Comparison of ENCODE assay signal across 32 cellular contexts in the genomic region with DNA sequence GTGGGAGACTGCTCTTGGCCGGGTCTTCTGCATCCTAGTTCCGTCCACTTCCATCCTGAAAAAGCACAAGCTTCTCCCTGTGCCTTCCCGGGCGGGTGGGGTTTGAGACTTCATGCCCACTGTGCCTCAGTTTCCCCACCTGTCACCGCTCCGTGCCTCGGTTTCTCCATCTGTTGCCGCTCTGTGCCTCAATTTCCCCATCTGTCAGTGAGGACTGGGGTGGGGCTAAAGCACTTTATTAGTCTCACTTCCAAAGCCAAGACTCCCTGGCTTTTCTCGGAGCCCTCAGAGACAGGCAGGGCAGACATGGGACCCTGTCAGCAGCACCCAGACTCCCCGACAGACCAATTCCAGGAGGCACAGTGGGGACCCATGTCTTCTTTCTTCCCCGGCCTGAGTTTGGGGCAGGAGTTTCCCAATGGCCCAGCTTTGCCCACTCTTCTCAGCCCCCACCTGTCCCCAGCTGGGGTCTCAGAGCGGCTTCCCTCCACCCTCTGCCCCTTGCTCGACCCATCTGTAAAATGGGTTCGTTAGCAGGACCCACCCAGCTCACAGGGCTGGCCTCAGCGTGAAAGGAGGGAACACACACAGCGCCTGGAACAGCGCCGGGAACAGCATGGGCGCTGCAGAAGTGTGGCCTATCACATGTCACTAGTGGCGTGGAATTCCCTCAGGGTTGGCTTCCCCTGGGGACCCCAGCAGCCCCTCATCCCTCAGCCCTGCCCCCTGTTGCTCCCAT. TPM values are rescaled to one million over a fixed set of nuclear protein-coding genes. Genes with fewer than 3 reads are reported as not detected.
"Had no signal": no experiment of that assay in that cellular context is flagged by ENCODE, and none has a peak within 500 bp of the region (broad histone marks: within the 10 kb centered on the region; RNA-seq: fewer than 3 reads in every experiment).

No MANE protein-coding gene starts in this region.

- H3K4me3 ChIP-seq: body of pancreas, sigmoid colon, upper lobe of left lung had no signal

- DNase-seq: activated CD4-positive, alpha-beta T cell treated with anti-CD3 and anti-CD28 coated beads for 4 hours; activated CD4-positive, alpha-beta T cell treated with anti-CD3 and anti-CD28 coated beads, Interleukin-2, amount 50 U/mL, for 4 hours; activated CD8-positive, alpha-beta memory T cell treated with anti-CD3 and anti-CD28 coated beads for 24 hours; activated effector memory CD4-positive, alpha-beta T cell treated with Interleukin-2 at 50 U/mL for 16 hours; activated naive CD4-positive, alpha-beta T cell treated with Interleukin-2 at 50 U/mL for 16 hours; aorta; body of pancreas; cortex of kidney; foreskin fibroblast; head of caudate nucleus; hypothalamus; immature natural killer cell; kidney; midbrain; naive thymus-derived CD8-positive, alpha-beta T cell; sigmoid colon; small intestine; stimulated activated CD4-positive, alpha-beta T cell treated with anti-CD3 and anti-CD28 coated beads, Interleukin-4, amount 100 ng/mL, for 24 hours; stimulated activated naive CD8-positive, alpha-beta T cell treated with anti-CD3 and anti-CD28 coated beads, Interleukin-15, amount 100 ng/mL, for 72 hours; substantia nigra; upper lobe of left lung had no signal

- H3K4me3 Mint-ChIP-seq: activated naive CD8-positive, alpha-beta T cell; immature natural killer cell; neural crest cell; stimulated activated effector memory CD8-positive, alpha-beta T cell treated with anti-CD3 and anti-CD28 coated beads, Interleukin-12 subunit alpha, Interleukin-12 subunit beta, amount 100 ng/mL, for 72 hours; stimulated activated naive CD8-positive, alpha-beta T cell treated with anti-CD3 and anti-CD28 coated beads, Interleukin-15, amount 100 ng/mL, for 72 hours had no signal

- H3K27me3 Mint-ChIP-seq: activated naive CD8-positive, alpha-beta T cell; naive thymus-derived CD8-positive, alpha-beta T cell had no signal

- H3K27ac ChIP-seq: body of pancreas, sigmoid colon, VCaP had no signal

- H3K36me3 ChIP-seq: sigmoid colon, upper lobe of left lung had no signal

- H3K9me3 Mint-ChIP-seq: immature natural killer cell; naive thymus-derived CD8-positive, alpha-beta T cell; neural crest cell; stimulated activated effector memory CD8-positive, alpha-beta T cell treated with anti-CD3 and anti-CD28 coated beads, Interleukin-12 subunit alpha, Interleukin-12 subunit beta, amount 100 ng/mL, for 72 hours; stimulated activated naive CD8-positive, alpha-beta T cell treated with anti-CD3 and anti-CD28 coated beads, Interleukin-15, amount 100 ng/mL, for 72 hours had no signal

- ATAC-seq: body of pancreas; esophagus mucosa; left colon; naive thymus-derived CD8-positive, alpha-beta T cell; stimulated activated effector memory CD8-positive, alpha-beta T cell treated with anti-CD3 and anti-CD28 coated beads, Interleukin-12 subunit alpha, Interleukin-12 subunit beta, amount 100 ng/mL, for 72 hours; stimulated activated naive CD8-positive, alpha-beta T cell treated with anti-CD3 and anti-CD28 coated beads, Interleukin-15, amount 100 ng/mL, for 72 hours had no signal

- H3K9me3 ChIP-seq: body of pancreas, sigmoid colon, upper lobe of left lung had no signal

- H3K27ac Mint-ChIP-seq: activated naive CD8-positive, alpha-beta T cell; progenitor cell of endocrine pancreas; stimulated activated effector memory CD8-positive, alpha-beta T cell treated with anti-CD3 and anti-CD28 coated beads, Interleukin-12 subunit alpha, Interleukin-12 subunit beta, amount 100 ng/mL, for 72 hours; stimulated activated naive CD8-positive, alpha-beta T cell treated with anti-CD3 and anti-CD28 coated beads, Interleukin-15, amount 100 ng/mL, for 72 hours had no signal

- H3K36me3 Mint-ChIP-seq: activated naive CD8-positive, alpha-beta T cell; immature natural killer cell had no signal

RNA-seq across cellular contexts. Expression of gene PEAK3, which starts 4.6 kb away (rescaled TPM):
- total RNA-seq: endothelial cell of umbilical vein, neural crest cell, progenitor cell of endocrine pancreas had no signal

RNA-seq across cellular contexts. Expression of gene LINGO3, which starts 21.4 kb away (rescaled TPM):
- total RNA-seq: aorta, body of pancreas, chondrocyte, endothelial cell of umbilical vein, esophagus mucosa, left colon, neural crest cell had no signal

RNA-seq across cellular contexts. Expression of gene JSRP1, which starts 30.4 kb away (rescaled TPM):
- total RNA-seq: body of pancreas, endothelial cell of umbilical vein, esophagus mucosa, omental fat pad, renal cortical epithelial cell had no signal
